Comparison of ENCODE assay signal across 3 cellular contexts in the genomic region with DNA sequence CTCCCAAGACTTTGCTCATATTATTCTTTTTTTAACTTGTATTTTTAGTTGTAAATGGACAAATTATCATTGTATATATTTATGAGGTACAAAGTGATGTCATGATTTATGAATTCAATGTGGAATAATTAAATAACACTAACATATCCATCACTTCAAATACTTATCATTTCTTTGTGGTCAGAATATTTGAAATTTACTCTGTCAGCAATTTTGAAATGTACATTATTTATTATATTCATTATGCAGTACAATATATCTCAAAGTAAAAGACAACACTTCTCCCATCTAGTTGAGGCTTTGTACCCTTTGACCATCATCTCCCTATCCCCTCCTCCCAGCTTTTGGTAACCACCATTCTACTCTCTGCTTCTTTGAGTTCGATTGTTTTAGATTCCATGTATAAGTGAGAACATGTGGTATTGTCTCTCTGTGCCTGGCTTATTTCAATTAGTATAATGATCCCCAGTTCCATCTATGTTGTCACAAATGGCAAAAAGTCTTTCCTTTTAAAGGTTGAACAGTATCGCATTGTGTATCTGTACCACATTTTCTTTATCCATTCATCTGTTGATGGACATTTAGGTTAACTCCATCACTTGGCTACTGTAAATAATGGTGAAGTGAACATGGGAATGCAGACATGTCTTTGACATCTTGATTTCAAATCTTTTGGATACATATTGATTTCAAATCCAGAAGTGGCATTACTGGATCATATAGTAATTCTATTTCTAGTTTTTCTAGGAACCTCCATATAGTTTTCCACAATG.
TF ChIP-seq lines count a peak whose summit lies in the region.

No MANE protein-coding gene starts in this region.

TF ChIP-seq in HepG2, 621 proteins besides CTCF, POLR2A, EP300 and RAD21:
- TF ChIP-seq ATF7 (IDR thresholded peaks at IDR 0.05): peak; percentile 75
- TF ChIP-seq ATF7 (CRISPR knock-in tag; IDR thresholded peaks at IDR 0.05): no peak
- no peak for TF ChIP-seq POLR2G (IDR thresholded peaks at IDR 0.05; ENCODE audit: low read depth, low read length)
- TF ChIP-seq, protein P1, sequence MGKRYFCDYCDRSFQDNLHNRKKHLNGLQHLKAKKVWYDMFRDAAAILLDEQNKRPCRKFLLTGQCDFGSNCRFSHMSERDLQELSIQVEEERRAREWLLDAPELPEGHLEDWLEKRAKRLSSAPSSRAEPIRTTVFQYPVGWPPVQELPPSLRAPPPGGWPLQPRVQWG (CRISPR knock-in tag; IDR thresholded peaks at IDR 0.05; ENCODE audit: borderline replicate concordance, low read depth): no peak
- TF ChIP-seq SIX1 (CRISPR knock-in tag; IDR thresholded peaks at IDR 0.05; ENCODE audit: borderline replicate concordance): no peak
- TF ChIP-seq MAFK (conservative IDR thresholded peaks at IDR 0.05 in 1 of 2, IDR thresholded peaks at IDR 0.05 in 1 of 2; ENCODE audit: low read length in 2 of 2): peak; percentile 87 to 96
- peak; percentile 86 for TF ChIP-seq MAFF (IDR thresholded peaks at IDR 0.05; ENCODE audit: low read depth, low read length)
- no peak for TF ChIP-seq RBM39 (IDR thresholded peaks at IDR 0.05; ENCODE audit: low read depth, low read length, poor library complexity, severe bottlenecking)
- TF ChIP-seq ZMAT3 (CRISPR knock-in tag; conservative IDR thresholded peaks at IDR 0.05): no peak

TF ChIP-seq in SK-N-SH, 30 proteins besides CTCF, POLR2A, EP300 and RAD21:
- no peak for TF ChIP-seq NFIC (IDR thresholded peaks at IDR 0.05; ENCODE audit: borderline replicate concordance)
- no peak for TF ChIP-seq USF1 (IDR thresholded peaks at IDR 0.05; ENCODE audit: borderline replicate concordance, low read depth)
- no peak for TF ChIP-seq CHD2 (IDR thresholded peaks at IDR 0.05; ENCODE audit: low read length, partially characterized antibody)
- no peak for TF ChIP-seq MEF2A (IDR thresholded peaks at IDR 0.05; ENCODE audit: borderline replicate concordance, low read depth)
- TF ChIP-seq GATA2 (CRISPR knock-in tag; IDR thresholded peaks at IDR 0.05): peak; percentile 59
- no peak for TF ChIP-seq NRF1 (IDR thresholded peaks at IDR 0.05; ENCODE audit: low read depth, low read length)
- TF ChIP-seq RCOR1 (IDR thresholded peaks at IDR 0.05; ENCODE audit: low read length): no peak

TF ChIP-seq in K562, 482 proteins besides CTCF, POLR2A, EP300 and RAD21:
- TF ChIP-seq MAFF (IDR thresholded peaks at IDR 0.05; ENCODE audit: low read length): peak; percentile 71; the same call in 1 of the 2 replicates
- peak; percentile 78 for TF ChIP-seq C11orf30 (IDR thresholded peaks at IDR 0.05; ENCODE audit: low read depth)
- no peak for TF ChIP-seq SIN3B (IDR thresholded peaks at IDR 0.05; ENCODE audit: low read depth)
- peak; percentile 94 for TF ChIP-seq ZNF316 (IDR thresholded peaks at IDR 0.05)
- peak; percentile 74 for TF ChIP-seq MAFG (tag; conservative IDR thresholded peaks at IDR 0.05)
- TF ChIP-seq BMI1 (IDR thresholded peaks at IDR 0.05; ENCODE audit: low read length): no peak
- no peak for TF ChIP-seq NCOA4 (IDR thresholded peaks at IDR 0.05; ENCODE audit: partially characterized antibody)
- TF ChIP-seq MAFK (IDR thresholded peaks at IDR 0.05; ENCODE audit: low read length): peak; percentile 81
